ENCODE assay signal across 8 cellular contexts in genomic region chr11:66328036-66328306, GRCh38. TPM values are rescaled to one million over a fixed set of nuclear protein-coding genes. Genes with fewer than 3 reads are reported as not detected.
A peak's percentile ranks its signal among the peaks of the same experiment; 100 is the strongest.
DNase-seq lines count a peak whose midpoint lies in the region; ATAC-seq and TF ChIP-seq lines count a peak whose summit lies in the region.

No MANE protein-coding gene starts in this region.

- intact Hi-C loops in lower lobe of right lung (cut with DNase I): no loop called here

- CTCF ChIA-PET in AG04450 (lab: Charles Lee): no interaction called here

- POLR2A ChIA-PET in AG04450 (lab: Yijun Ruan, JAX): no interaction called here

- H3K27ac Mint-ChIP-seq in activated naive CD8-positive, alpha-beta T cell: peak overlapping the region; percentile 87

- DNase-seq in AG04450 (ENCODE audit: low read depth, low spot score) (no peak), lower lobe of right lung (no peak), occipital lobe (lab: John Stamatoyannopoulos, UW) (no peak), retina (no peak), NCI-H2081 (lab: John Stamatoyannopoulos, UW) (no peak)
- DNase-seq in stimulated activated CD4-positive, alpha-beta T cell treated with anti-CD3 and anti-CD28 coated beads, Interleukin-12 subunit alpha, Interleukin-12 subunit beta, amount 100 ng/mL, for 4 hours: no peak

- peak; percentile 12 for ATAC-seq in HG02678 (IDR thresholded peaks at IDR 0.05; ENCODE audit: unreplicated experiment)
- ATAC-seq in lower lobe of right lung: peak in 1 of 2 donors; percentile 2

- peaks cover 26% of the 10 kb centered on the region for H3K4me1 ChIP-seq in lower lobe of right lung

- H3K4me3 Mint-ChIP-seq in activated naive CD8-positive, alpha-beta T cell: peak overlapping the region; percentile 57

- TF ChIP-seq CTCF in AG04450 (IDR thresholded peaks at IDR 0.05; ENCODE audit: low read depth, low read length) (no peak), lower lobe of right lung (IDR thresholded peaks at IDR 0.05) (no peak)

- peaks cover 8% of the 10 kb centered on the region for H3K36me3 ChIP-seq in lower lobe of right lung

- H3K36me3 Mint-ChIP-seq in activated naive CD8-positive, alpha-beta T cell: no peaks in the 10 kb centered on the region

- peak overlapping the region; percentile 89 for H3K27ac ChIP-seq in AG04450 (ENCODE audit: low read depth, low read length)
- H3K27ac ChIP-seq in lower lobe of right lung: peak overlapping the region; percentile 20

- H3K9me3 ChIP-seq in AG04450 (ENCODE audit: control insufficient read depth, insufficient read depth, low read length): no peaks in the 10 kb centered on the region
- no peaks in the 10 kb centered on the region for H3K9me3 ChIP-seq in lower lobe of right lung

- H3K9me3 Mint-ChIP-seq in activated naive CD8-positive, alpha-beta T cell (ENCODE audit: low read depth): no peaks in the 10 kb centered on the region

- H3K27me3 ChIP-seq in AG04450 (ENCODE audit: control insufficient read depth, insufficient read depth, low read length) (no peaks in the 10 kb centered on the region), lower lobe of right lung (ENCODE audit: low read depth) (no peaks in the 10 kb centered on the region)

- H3K27me3 Mint-ChIP-seq in activated naive CD8-positive, alpha-beta T cell: no peaks in the 10 kb centered on the region

- H3K4me3 ChIP-seq in AG04450 (ENCODE audit: low read depth, low read length) (no peak overlapping the region), lower lobe of right lung (no peak overlapping the region)

- peaks cover 41% of the 10 kb centered on the region for H3K4me1 Mint-ChIP-seq in activated naive CD8-positive, alpha-beta T cell (ENCODE audit: low read depth)

RNA-seq across cellular contexts. Expression of gene RIN1, which starts 8.3 kb away (rescaled TPM):
- polyA plus RNA-seq in AG04450 (2011; rRNA removed): 6.7 and 9.0 TPM in 2 replicates
- polyA minus RNA-seq in AG04450 (2011; rRNA and poly(A)+ RNA removed): 5.7 and 5.9 TPM in 2 replicates
- total RNA-seq in lower lobe of right lung: 8.2 TPM
- total RNA-seq in occipital lobe: 0.47 TPM

RNA-seq across cellular contexts. Expression of gene CD248, which starts 11.1 kb away (rescaled TPM):
- 105 and 128 TPM in 2 replicates for polyA plus RNA-seq in AG04450 (2011; rRNA removed)
- 55.9 and 67.4 TPM in 2 replicates for polyA minus RNA-seq in AG04450 (2011; rRNA and poly(A)+ RNA removed)
- 28.7 TPM for total RNA-seq in lower lobe of right lung
- total RNA-seq in occipital lobe: 1.1 TPM

RNA-seq across cellular contexts. Expression of gene BRMS1, which starts 16.9 kb away (rescaled TPM):
- polyA plus RNA-seq in AG04450 (2011; rRNA removed): 35.2 and 39.3 TPM in 2 replicates
- 12.9 and 15.2 TPM in 2 replicates for polyA minus RNA-seq in AG04450 (2011; rRNA and poly(A)+ RNA removed)
- 37.8 TPM for total RNA-seq in lower lobe of right lung
- 17.6 TPM for total RNA-seq in occipital lobe

RNA-seq across cellular contexts. Expression of gene B4GAT1, which starts 19.5 kb away (rescaled TPM):
- 15.9 and 17.7 TPM in 2 replicates for polyA plus RNA-seq in AG04450 (2011; rRNA removed)
- 3.0 and 4.4 TPM in 2 replicates for polyA minus RNA-seq in AG04450 (2011; rRNA and poly(A)+ RNA removed)
- total RNA-seq in lower lobe of right lung: 22.6 TPM
- 63.2 TPM for total RNA-seq in occipital lobe

RNA-seq across cellular contexts. Expression of gene TMEM151A, which starts 36.3 kb away (rescaled TPM):
- polyA plus RNA-seq in AG04450 (2011; rRNA removed): not detected in 2 replicates
- polyA minus RNA-seq in AG04450 (2011; rRNA and poly(A)+ RNA removed): not detected in 2 replicates
- total RNA-seq in lower lobe of right lung (not detected), occipital lobe (6.4 TPM)

Comparison
In these comparisons a context has a peak if more than half of its experiments do, and no peak if none do; other contexts are left out.
1. RNA of gene CD248, which starts 11.1 kb away (total RNA-seq): 28.7 TPM in lower lobe of right lung (single experiment); 1.1 TPM in occipital lobe (single experiment); every median in the first group is over 10 times any median in the second.